Comparison of ENCODE assay signal across 8 cellular contexts in genomic region chr4:102564399-102564921, GRCh38.
DNase-seq lines count a peak whose midpoint lies in the region; ATAC-seq and TF ChIP-seq lines count a peak whose summit lies in the region.

No MANE protein-coding gene starts in this region.

- no peak for TF ChIP-seq CTCF in astrocyte of the cerebellum (IDR thresholded peaks at IDR 0.05; ENCODE audit: low read depth, low read length, missing control alignments)

- DNase-seq in Daoy (ENCODE audit: low read depth) (peak; percentile 52), astrocyte of the cerebellum (ENCODE audit: low read depth) (peak; percentile 91), GOT3 (lab: John Stamatoyannopoulos, UW) (no peak), NCI-H2029 (lab: John Stamatoyannopoulos, UW) (no peak), 8988T (no peak)
- peak; percentile 21 to 66 for DNase-seq in stimulated activated naive CD8-positive, alpha-beta T cell treated with anti-CD3 and anti-CD28 coated beads, Interleukin-15, amount 100 ng/mL, for 72 hours

- peaks cover 46% of the 10 kb centered on the region for H3K4me1 Mint-ChIP-seq in stimulated activated naive CD8-positive, alpha-beta T cell treated with anti-CD3 and anti-CD28 coated beads, Interleukin-15, amount 100 ng/mL, for 72 hours

- H3K4me3 Mint-ChIP-seq in stimulated activated naive CD8-positive, alpha-beta T cell treated with anti-CD3 and anti-CD28 coated beads, Interleukin-15, amount 100 ng/mL, for 72 hours: peak overlapping the region; percentile 54 to 59

- H3K9me3 Mint-ChIP-seq in stimulated activated naive CD8-positive, alpha-beta T cell treated with anti-CD3 and anti-CD28 coated beads, Interleukin-15, amount 100 ng/mL, for 72 hours: no peaks in the 10 kb centered on the region

- H3K4me3 ChIP-seq in astrocyte of the cerebellum (ENCODE audit: low read depth, low read length): no peak overlapping the region

- peak overlapping the region; percentile 86 to 91 for H3K27ac Mint-ChIP-seq in stimulated activated naive CD8-positive, alpha-beta T cell treated with anti-CD3 and anti-CD28 coated beads, Interleukin-15, amount 100 ng/mL, for 72 hours

- in situ Hi-C loops in astrocyte of the cerebellum (cut with HindIII; ENCODE audit: low sequenced_read_pairs): no loop called here

- H3K27me3 Mint-ChIP-seq in stimulated activated naive CD8-positive, alpha-beta T cell treated with anti-CD3 and anti-CD28 coated beads, Interleukin-15, amount 100 ng/mL, for 72 hours: no peaks in the 10 kb centered on the region

- ATAC-seq in GM19467 (IDR thresholded peaks at IDR 0.05; ENCODE audit: unreplicated experiment) (peak; percentile 74), HG03460 (IDR thresholded peaks at IDR 0.05; ENCODE audit: unreplicated experiment) (peak; percentile 77)
- ATAC-seq in stimulated activated naive CD8-positive, alpha-beta T cell treated with anti-CD3 and anti-CD28 coated beads, Interleukin-15, amount 100 ng/mL, for 72 hours: peak; percentile 84

Comparison
In these comparisons a context has a peak if more than half of its experiments do, and no peak if none do; other contexts are left out.
1. DNase-seq: peak in Daoy (single experiment), astrocyte of the cerebellum (single experiment) and stimulated activated naive CD8-positive, alpha-beta T cell treated with anti-CD3 and anti-CD28 coated beads, Interleukin-15, amount 100 ng/mL, for 72 hours (2 of 2); none in GOT3 (single experiment), NCI-H2029 (single experiment) and 8988T (single experiment).
2. Peak in every context shown above with its lines, with median percentiles within 50 percentile points of each other: ATAC-seq.